ENCODE assay signal across 8 cellular contexts in the genomic region with DNA sequence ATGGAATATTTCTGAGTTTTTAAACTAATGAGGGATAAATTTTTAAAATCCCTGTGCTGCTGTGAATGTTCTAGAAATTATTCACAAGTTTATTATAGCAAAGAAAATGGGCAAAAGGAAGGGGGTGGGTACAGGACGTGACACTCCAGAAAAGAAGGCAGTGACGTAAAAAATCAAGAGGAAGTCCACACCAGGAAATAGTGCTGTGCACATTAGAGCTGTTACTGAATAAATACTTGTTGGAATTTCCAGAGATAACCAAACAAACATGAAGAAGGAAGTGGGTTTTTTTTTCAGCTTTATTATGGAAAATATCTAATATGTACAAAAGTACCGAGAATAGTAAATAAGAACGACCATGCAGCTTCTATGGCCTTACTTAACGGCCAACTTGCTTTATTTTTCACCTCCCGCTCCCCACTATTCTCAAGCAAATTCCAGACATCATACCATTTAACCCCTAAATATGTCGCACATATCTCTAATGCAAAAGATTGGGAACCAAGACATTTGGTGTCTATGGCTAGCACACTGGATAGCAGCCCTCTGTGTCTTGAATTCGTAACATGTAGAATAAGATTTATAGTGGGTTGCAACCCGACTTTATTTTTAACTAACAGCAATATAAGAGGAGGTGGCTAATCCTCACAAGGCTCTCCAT. TPM values are rescaled to one million over a fixed set of nuclear protein-coding genes. Genes with fewer than 3 reads are reported as not detected.
DNase-seq lines count a peak whose midpoint lies in the region; ATAC-seq and TF ChIP-seq lines count a peak whose summit lies in the region.

No MANE protein-coding gene starts in this region.

- no peak overlapping the region for H3K23ac ChIP-seq in trophoblast cell (ENCODE audit: low read length)

- no peaks in the 10 kb centered on the region for H3K9me3 ChIP-seq in trophoblast cell (ENCODE audit: insufficient read depth, low read depth, low read length)

- DNase-seq in HEK293T (ENCODE audit: extremely low spot score) (no peak), NCI-H2081 (lab: John Stamatoyannopoulos, UW) (peak; percentile 24 to 59), glutamatergic neuron (no peak), trophoblast cell (peak; percentile 69 to 87)
- DNase-seq in activated T-helper 1 cell treated with anti-CD3 and anti-CD28 coated beads, Interleukin-12 subunit alpha, Interleukin-12 subunit beta, Interleukin-2, Interleukin-4 antibody, amounts not matched to agents 30 ng/mL and 10 ng/mL and 1 ng/mL, durations not matched to agents 14 hours and 24 hours and 36 hours (ENCODE audit: low spot score) = no peak
- DNase-seq in activated CD4-positive, alpha-beta T cell treated with anti-CD3 and anti-CD28 coated beads, Interleukin-2, amount 50 U/mL, for 4 hours = no peak

- no peak overlapping the region for H3K18ac ChIP-seq in trophoblast cell (ENCODE audit: low read length)

- peak overlapping the region; percentile 90 for H3K4me3 ChIP-seq in GM08714 (ENCODE audit: low read length)
- H3K4me3 ChIP-seq in trophoblast cell (ENCODE audit: low read depth, low read length) = peak overlapping the region; percentile 75

- peak overlapping the region; percentile 84 for H3K9ac ChIP-seq in trophoblast cell (ENCODE audit: low read length)

- no peak for ATAC-seq in HG03521 (IDR thresholded peaks at IDR 0.05; ENCODE audit: unreplicated experiment)

- CTCF ChIA-PET in HEK293T (lab: Yijun Ruan, JAX) = no interaction called here

- H2BK5ac ChIP-seq in trophoblast cell (ENCODE audit: low read depth, low read length, poor library complexity) = no peak overlapping the region

- H2AFZ ChIP-seq in trophoblast cell (ENCODE audit: insufficient read depth, low read length, poor library complexity) = peak overlapping the region; percentile 93

- H3K4me3 Mint-ChIP-seq in activated T-helper 1 cell treated with anti-CD3 and anti-CD28 coated beads, Interleukin-12 subunit alpha, Interleukin-12 subunit beta, Interleukin-2, Interleukin-4 antibody, amounts not matched to agents 30 ng/mL and 10 ng/mL and 1 ng/mL, durations not matched to agents 14 hours and 24 hours and 36 hours = peak overlapping the region; percentile 95
- H3K4me3 Mint-ChIP-seq in glutamatergic neuron (ENCODE audit: unreplicated experiment) = peak overlapping the region; percentile 86

- peaks cover 63% of the 10 kb centered on the region for H3K4me1 Mint-ChIP-seq in activated T-helper 1 cell treated with anti-CD3 and anti-CD28 coated beads, Interleukin-12 subunit alpha, Interleukin-12 subunit beta, Interleukin-2, Interleukin-4 antibody, amounts not matched to agents 30 ng/mL and 10 ng/mL and 1 ng/mL, durations not matched to agents 14 hours and 24 hours and 36 hours (ENCODE audit: low read depth)
- H3K4me1 Mint-ChIP-seq in glutamatergic neuron (ENCODE audit: low read depth, unreplicated experiment) = peaks cover 38% of the 10 kb centered on the region

- H2AK5ac ChIP-seq in trophoblast cell (ENCODE audit: low read length) = no peak overlapping the region

- no peaks in the 10 kb centered on the region for H3K27me3 ChIP-seq in trophoblast cell (ENCODE audit: insufficient read depth, low read length)

- peak overlapping the region; percentile 22 for H3K27ac ChIP-seq in trophoblast cell (ENCODE audit: low read depth, low read length)

- no peaks in the 10 kb centered on the region for H3K9me3 Mint-ChIP-seq in activated T-helper 1 cell treated with anti-CD3 and anti-CD28 coated beads, Interleukin-12 subunit alpha, Interleukin-12 subunit beta, Interleukin-2, Interleukin-4 antibody, amounts not matched to agents 30 ng/mL and 10 ng/mL and 1 ng/mL, durations not matched to agents 14 hours and 24 hours and 36 hours
- peaks cover 6% of the 10 kb centered on the region for H3K9me3 Mint-ChIP-seq in glutamatergic neuron (ENCODE audit: unreplicated experiment)

- H3K27me3 Mint-ChIP-seq in activated T-helper 1 cell treated with anti-CD3 and anti-CD28 coated beads, Interleukin-12 subunit alpha, Interleukin-12 subunit beta, Interleukin-2, Interleukin-4 antibody, amounts not matched to agents 30 ng/mL and 10 ng/mL and 1 ng/mL, durations not matched to agents 14 hours and 24 hours and 36 hours (ENCODE audit: insufficient read depth) = no peaks in the 10 kb centered on the region
- peaks cover 4% of the 10 kb centered on the region for H3K27me3 Mint-ChIP-seq in glutamatergic neuron (ENCODE audit: unreplicated experiment)

- H2BK120ac ChIP-seq in trophoblast cell (ENCODE audit: insufficient read depth, low read length, poor library complexity) = no peak overlapping the region

- H2BK12ac ChIP-seq in trophoblast cell (ENCODE audit: low read length) = no peak overlapping the region

- H3K14ac ChIP-seq in trophoblast cell (ENCODE audit: low read length) = no peak overlapping the region

- H4K12ac ChIP-seq in trophoblast cell (ENCODE audit: low read depth, low read length) = peak overlapping the region; percentile 50

- H3K79me1 ChIP-seq in trophoblast cell (ENCODE audit: low read length) = peaks cover 5% of the 10 kb centered on the region

- H3K36me3 Mint-ChIP-seq in activated T-helper 1 cell treated with anti-CD3 and anti-CD28 coated beads, Interleukin-12 subunit alpha, Interleukin-12 subunit beta, Interleukin-2, Interleukin-4 antibody, amounts not matched to agents 30 ng/mL and 10 ng/mL and 1 ng/mL, durations not matched to agents 14 hours and 24 hours and 36 hours (ENCODE audit: low read depth) = peaks cover 42% of the 10 kb centered on the region
- no peaks in the 10 kb centered on the region for H3K36me3 Mint-ChIP-seq in glutamatergic neuron (ENCODE audit: unreplicated experiment)

- H4K8ac ChIP-seq in trophoblast cell (ENCODE audit: low read depth, low read length) = peak overlapping the region; percentile 75

- peak overlapping the region; percentile 98 for H3K27ac Mint-ChIP-seq in activated T-helper 1 cell treated with anti-CD3 and anti-CD28 coated beads, Interleukin-12 subunit alpha, Interleukin-12 subunit beta, Interleukin-2, Interleukin-4 antibody, amounts not matched to agents 30 ng/mL and 10 ng/mL and 1 ng/mL, durations not matched to agents 14 hours and 24 hours and 36 hours
- H3K27ac Mint-ChIP-seq in glutamatergic neuron (ENCODE audit: unreplicated experiment) = peak overlapping the region; percentile 36

- peak overlapping the region; percentile 90 for H3K4me2 ChIP-seq in trophoblast cell (ENCODE audit: low read length)

- H3K36me3 ChIP-seq in trophoblast cell (ENCODE audit: control insufficient read depth in 1 of 2, insufficient read depth in 2 of 2, low read length in 2 of 2) = no peaks in the 10 kb centered on the region

- TF ChIP-seq CTCF in glutamatergic neuron (IDR thresholded peaks at IDR 0.05; ENCODE audit: partially characterized antibody, unreplicated experiment) = no peak

- no peak overlapping the region for H4K91ac ChIP-seq in trophoblast cell (ENCODE audit: low read depth, low read length)

- H3K79me2 ChIP-seq in trophoblast cell (ENCODE audit: control insufficient read depth, insufficient read depth, low read length, poor library complexity) = peaks cover 9% of the 10 kb centered on the region

- H3K4me1 ChIP-seq in trophoblast cell (ENCODE audit: control insufficient read depth in 1 of 2, insufficient read depth in 2 of 2, low read length in 2 of 2) = peaks cover 2% of the 10 kb centered on the region in 2 experiments

- no CpG with 5 or more reads among the region's 9 CpGs for WGBS in trophoblast cell (ENCODE audit: extremely low coverage, insufficient coverage, insufficient read length)

- intact Hi-C loops in activated T-helper 1 cell treated with anti-CD3 and anti-CD28 coated beads, Interleukin-12 subunit alpha, Interleukin-12 subunit beta, Interleukin-2, Interleukin-4 antibody, amounts not matched to agents 30 ng/mL and 10 ng/mL and 1 ng/mL, durations not matched to agents 14 hours and 24 hours and 36 hours (cut with micrococcal nuclease) = loop anchor here (1.0 to 5.0 kb wide), 7 partner anchors 8 to 810 kb away; a partner anchor contains a TSS

- POLR2A ChIA-PET in HEK293T (lab: Yijun Ruan, JAX) = interaction anchor here (0.9 to 1.4 kb wide), 3 partner anchors 14 to 40 kb away, joined by 3 read pairs; no protein-coding TSS in a partner anchor

- H3K4ac ChIP-seq in trophoblast cell (ENCODE audit: low read depth, low read length) = no peak overlapping the region

TF ChIP-seq in HEK293T, 16 proteins besides CTCF, POLR2A, EP300 and RAD21:
- TF ChIP-seq, protein P1, sequence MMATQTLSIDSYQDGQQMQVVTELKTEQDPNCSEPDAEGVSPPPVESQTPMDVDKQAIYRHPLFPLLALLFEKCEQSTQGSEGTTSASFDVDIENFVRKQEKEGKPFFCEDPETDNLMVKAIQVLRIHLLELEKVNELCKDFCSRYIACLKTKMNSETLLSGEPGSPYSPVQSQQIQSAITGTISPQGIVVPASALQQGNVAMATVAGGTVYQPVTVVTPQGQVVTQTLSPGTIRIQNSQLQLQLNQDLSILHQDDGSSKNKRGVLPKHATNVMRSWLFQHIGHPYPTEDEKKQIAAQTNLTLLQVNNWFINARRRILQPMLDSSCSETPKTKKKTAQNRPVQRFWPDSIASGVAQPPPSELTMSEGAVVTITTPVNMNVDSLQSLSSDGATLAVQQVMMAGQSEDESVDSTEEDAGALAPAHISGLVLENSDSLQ (IDR thresholded peaks at IDR 0.05) = 0 out of 2 replicates have a peak, but pooled peaks have one; percentile 19
- no peak for TF ChIP-seq HDGF (IDR thresholded peaks at IDR 0.05; ENCODE audit: borderline replicate concordance)

RNA-seq across cellular contexts. Expression of a gene that starts 0.6 kb away (rescaled TPM):
- 381 and 391 TPM in 2 replicates for total RNA-seq in activated T-helper 1 cell treated with anti-CD3 and anti-CD28 coated beads, Interleukin-12 subunit alpha, Interleukin-12 subunit beta, Interleukin-2, Interleukin-4 antibody, amounts not matched to agents 30 ng/mL and 10 ng/mL and 1 ng/mL, durations not matched to agents 14 hours and 24 hours and 36 hours
- 133 TPM for total RNA-seq in glutamatergic neuron (ENCODE audit: unreplicated experiment)
- 152 and 159 TPM in 2 replicates for polyA plus RNA-seq in trophoblast cell (2013)

RNA-seq across cellular contexts. Expression of a gene that starts 34.7 kb away (rescaled TPM):
- 61.3 and 62.2 TPM in 2 replicates for total RNA-seq in activated T-helper 1 cell treated with anti-CD3 and anti-CD28 coated beads, Interleukin-12 subunit alpha, Interleukin-12 subunit beta, Interleukin-2, Interleukin-4 antibody, amounts not matched to agents 30 ng/mL and 10 ng/mL and 1 ng/mL, durations not matched to agents 14 hours and 24 hours and 36 hours
- 41.6 TPM for total RNA-seq in glutamatergic neuron (ENCODE audit: unreplicated experiment)
- polyA plus RNA-seq in trophoblast cell (2013) = 27.7 and 28.0 TPM in 2 replicates

Comparison
In these comparisons a context has a peak if more than half of its experiments do, and no peak if none do; other contexts are left out.
1. DNase-seq: peak in NCI-H2081 (2 of 2) and trophoblast cell (2 of 2); none in HEK293T (single experiment), activated T-helper 1 cell treated with anti-CD3 and anti-CD28 coated beads, Interleukin-12 subunit alpha, Interleukin-12 subunit beta, Interleukin-2, Interleukin-4 antibody, amounts not matched to agents 30 ng/mL and 10 ng/mL and 1 ng/mL, durations not matched to agents 14 hours and 24 hours and 36 hours (single experiment), glutamatergic neuron (single experiment) and activated CD4-positive, alpha-beta T cell treated with anti-CD3 and anti-CD28 coated beads, Interleukin-2, amount 50 U/mL, for 4 hours (0 of 2).